Comparison of ENCODE assay signal across 19 cellular contexts in genomic region chr2:127957240-127957639, GRCh38.
"Had no signal": no experiment of that assay in that cellular context is flagged by ENCODE, and none has a peak within 500 bp of the region (broad histone marks: within the 10 kb centered on the region; RNA-seq: fewer than 3 reads in every experiment).

No MANE protein-coding gene starts in this region.

- H3K27me3 Mint-ChIP-seq: activated CD4-positive, alpha-beta memory T cell treated with anti-CD3 and anti-CD28 coated beads for 36 hours; activated naive CD8-positive, alpha-beta T cell treated with anti-CD3 and anti-CD28 coated beads for 36 hours had no signal

- H3K27ac ChIP-seq: colonic mucosa, dorsolateral prefrontal cortex, epithelial cell of prostate, heart right ventricle, lower lobe of right lung, prostate gland, tibial nerve had no signal

- H3K4me3 Mint-ChIP-seq: activated CD4-positive, alpha-beta memory T cell treated with anti-CD3 and anti-CD28 coated beads for 36 hours; activated naive CD8-positive, alpha-beta T cell treated with anti-CD3 and anti-CD28 coated beads for 36 hours; natural killer cell had no signal

- H3K4me1 ChIP-seq: colonic mucosa, prostate gland, tibial nerve had no signal

- ATAC-seq: heart right ventricle; left lobe of liver; lower lobe of right lung; stimulated activated naive CD8-positive, alpha-beta T cell treated with anti-CD3 and anti-CD28 coated beads, Interleukin-15, Interleukin-2, amounts not matched to agents 100 U/mL and 50 U/mL, for 24 hours had no signal

- DNase-seq: activated CD4-positive, alpha-beta memory T cell treated with anti-CD3 and anti-CD28 coated beads for 36 hours; activated CD4-positive, alpha-beta T cell treated with anti-CD3 and anti-CD28 coated beads for 4 hours; activated CD4-positive, CD25-positive, alpha-beta regulatory T cell; activated naive CD4-positive, alpha-beta T cell treated with Interleukin-2 at 50 U/mL for 16 hours; activated naive CD8-positive, alpha-beta T cell treated with anti-CD3 and anti-CD28 coated beads for 36 hours; activated T-cell treated with anti-CD3 and anti-CD28 coated beads, Interleukin-2, amount 50 U/mL, for 48 hours; colonic mucosa; dorsolateral prefrontal cortex; heart right ventricle; kidney; lower lobe of right lung; natural killer cell; stimulated activated CD4-positive, alpha-beta T cell treated with anti-CD3 and anti-CD28 coated beads, Interleukin-4, amount 100 ng/mL, for 24 hours; stimulated activated naive CD8-positive, alpha-beta T cell treated with anti-CD3 and anti-CD28 coated beads, Interleukin-15, Interleukin-2, amounts not matched to agents 100 U/mL and 50 U/mL, for 24 hours; T-helper 1 cell had no signal

- H3K4me1 Mint-ChIP-seq: activated naive CD8-positive, alpha-beta T cell treated with anti-CD3 and anti-CD28 coated beads for 36 hours had no signal

- H3K27ac Mint-ChIP-seq: activated CD4-positive, alpha-beta memory T cell treated with anti-CD3 and anti-CD28 coated beads for 36 hours; activated naive CD8-positive, alpha-beta T cell treated with anti-CD3 and anti-CD28 coated beads for 36 hours; natural killer cell had no signal

- H3K27me3 ChIP-seq: colonic mucosa, dorsolateral prefrontal cortex, heart right ventricle, tibial nerve had no signal

- H3K9me3 Mint-ChIP-seq: activated CD4-positive, alpha-beta memory T cell treated with anti-CD3 and anti-CD28 coated beads for 36 hours; activated naive CD8-positive, alpha-beta T cell treated with anti-CD3 and anti-CD28 coated beads for 36 hours; natural killer cell had no signal
